ENCODE assay signal across 20 cellular contexts in the genomic region with DNA sequence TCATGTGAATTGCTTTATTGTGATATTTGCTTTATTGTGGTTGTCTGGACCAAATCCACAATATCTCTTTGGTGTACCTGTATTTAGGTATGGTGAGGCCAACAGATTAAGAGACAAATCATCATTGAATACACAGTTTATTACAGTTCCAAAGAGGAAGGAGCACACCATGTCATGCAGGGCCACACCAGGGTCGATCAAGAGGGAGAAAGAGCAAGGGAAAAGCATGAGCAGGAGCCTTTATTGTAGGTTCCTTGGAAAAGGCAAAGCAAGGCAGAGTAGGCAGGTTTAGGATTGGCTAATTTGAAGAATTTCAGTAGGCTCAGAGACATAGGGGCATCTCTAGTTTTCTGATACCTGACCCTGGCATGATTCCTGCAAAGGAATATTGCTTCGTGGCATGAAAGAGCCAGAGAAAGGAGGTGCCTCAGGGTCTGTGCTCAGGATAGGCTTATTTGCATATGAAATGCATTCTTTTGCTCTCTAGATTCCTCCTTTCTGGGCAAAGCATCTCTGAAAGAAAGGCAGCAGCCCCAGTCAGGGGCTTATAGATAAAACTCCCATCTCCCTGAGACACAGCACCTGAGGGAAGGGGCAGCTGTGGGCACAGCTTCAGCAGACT.
DNase-seq lines count a peak whose midpoint lies in the region; FAIRE-seq and TF ChIP-seq lines count a peak whose summit lies in the region.
"Had no signal": no experiment of that assay in that cellular context is flagged by ENCODE, and none has a peak within 500 bp of the region (broad histone marks: within the 10 kb centered on the region; RNA-seq: fewer than 3 reads in every experiment).

No MANE protein-coding gene starts in this region.

- peaks cover 11% of the 10 kb centered on the region for H3K4me1 ChIP-seq in HUES48 (ENCODE audit: control insufficient read depth, insufficient read depth, low read length)
- peaks cover 0 to 3% (median 1%) of the 10 kb centered on the region in 4 experiments; a peak in 2 of 7 replicates for H3K4me1 ChIP-seq in H1 (replicated peaks in 1 of 4; ENCODE audit: control insufficient read depth in 3 of 4, insufficient read depth in 4 of 4, low read length in 3 of 4)
- H3K4me1 ChIP-seq in iPS-20b (ENCODE audit: insufficient read depth, low read length), result peaks cover 4% of the 10 kb centered on the region; the same call in 1 of the 2 replicates
- peaks cover 2% of the 10 kb centered on the region in 2 donors for H3K4me1 ChIP-seq in neuronal stem cell (ENCODE audit: control insufficient read depth in 2 of 2, insufficient read depth in 1 of 2, low read depth in 1 of 2, low read length in 2 of 2)
- no peaks in the 10 kb centered on the region for H3K4me1 ChIP-seq in hepatocyte (ENCODE audit: insufficient read depth)
- H3K4me1 ChIP-seq: A549, BE2C, HAP-1 had no signal

- H3K4me3 ChIP-seq in HUES48 (ENCODE audit: low read depth, low read length), result no peak overlapping the region
- no peak overlapping the region for H3K4me3 ChIP-seq in H1 (ENCODE audit: extremely low read depth in 1 of 4, insufficient read depth in 2 of 4, low read depth in 3 of 4, low read length in 4 of 4)
- H3K4me3 ChIP-seq in iPS-20b (ENCODE audit: low read length), result 0 out of 2 replicates have a peak overlapping the region, but pooled peaks have one; percentile 19
- H3K4me3 ChIP-seq in neuronal stem cell (ENCODE audit: low read length in 2 of 2), result no peak overlapping the region
- no peak overlapping the region for H3K4me3 ChIP-seq in hepatocyte
- H3K4me3 ChIP-seq: A549, HAP-1 had no signal

- no peaks in the 10 kb centered on the region; the same call in 1 of the 2 replicates for H3K23me2 ChIP-seq in H1 (ENCODE audit: low read depth, low read length)

- H3K79me1 ChIP-seq in H1 (ENCODE audit: low read depth, low read length) (no peaks in the 10 kb centered on the region), neuronal stem cell (ENCODE audit: low read depth, low read length) (no peaks in the 10 kb centered on the region)

- H4K91ac ChIP-seq in H1 (replicated peaks; ENCODE audit: insufficient read length, low read length), result peak overlapping the region; percentile 42
- no peak overlapping the region for H4K91ac ChIP-seq in neuronal stem cell (ENCODE audit: low read depth, low read length, poor library complexity)

- no peak overlapping the region for H2BK12ac ChIP-seq in H1 (ENCODE audit: low read depth, low read length)
- no peak overlapping the region for H2BK12ac ChIP-seq in neuronal stem cell (ENCODE audit: low read length)

- H2AFZ ChIP-seq in H1 (ENCODE audit: low read length), result peak overlapping the region; percentile 80; the same call in 1 of the 2 replicates
- peak overlapping the region; percentile 25 for H2AFZ ChIP-seq in neuronal stem cell (ENCODE audit: low read length)
- no peak overlapping the region for H2AFZ ChIP-seq in hepatocyte

- DNase-seq in H1 (ENCODE audit: low read depth in 1 of 2, low spot score in 2 of 2), result peak in 1 of 2 experiments; percentile 46
- no peak for DNase-seq in neuronal stem cell (ENCODE audit: low spot score)
- no peak for DNase-seq in stimulated activated CD4-positive, alpha-beta T cell treated with anti-CD3 and anti-CD28 coated beads, Interleukin-2, amount 100 ng/mL, for 24 hours
- no peak for DNase-seq in hepatocyte (ENCODE audit: low spot score)
- DNase-seq in kidney glomerular epithelial cell (lab: John Stamatoyannopoulos, UW), result no peak
- DNase-seq in H54 (ENCODE audit: insufficient read length, low spot score), result no peak
- DNase-seq: BE2C; CD4-positive, alpha-beta memory T cell; DMS153; DMS79 treated with DMSO at 0.1 percent for 48 hours; EL; GDM1 had no signal

- H3K79me2 ChIP-seq in H1 (ENCODE audit: control insufficient read depth in 1 of 2, insufficient read depth in 2 of 2, low read length in 2 of 2) (no peaks in the 10 kb centered on the region), hepatocyte (no peaks in the 10 kb centered on the region)

- H2BK15ac ChIP-seq in H1 (ENCODE audit: low read length) (no peak overlapping the region), neuronal stem cell (ENCODE audit: low read length) (no peak overlapping the region)

- TF ChIP-seq POLR2A in H1 (IDR thresholded peaks at IDR 0.05; ENCODE audit: control extremely low read depth in 1 of 2, low read depth in 2 of 2, low read length in 2 of 2), result no peak
- TF ChIP-seq POLR2A in H54 (IDR thresholded peaks at IDR 0.05; ENCODE audit: low read depth, low read length), result no peak

- no peaks in the 10 kb centered on the region for H3K9me2 ChIP-seq in hepatocyte (replicated peaks; ENCODE audit: insufficient read depth)

- H2BK20ac ChIP-seq in H1 (ENCODE audit: low read length), result no peak overlapping the region

- H3K14ac ChIP-seq in H1 (ENCODE audit: insufficient read length) (no peak overlapping the region), neuronal stem cell (ENCODE audit: low read length) (no peak overlapping the region)

- H3K27ac ChIP-seq in HUES48 (ENCODE audit: low read depth, low read length) (peak overlapping the region; percentile 17), H1 (ENCODE audit: low read depth, low read length) (no peak overlapping the region), iPS-20b (ENCODE audit: low read length) (no peak overlapping the region), neuronal stem cell (replicated peaks; ENCODE audit: low read length) (peak overlapping the region; percentile 7), hepatocyte (no peak overlapping the region)
- H3K27ac ChIP-seq: A549, C4-2B, HL-60, KMS-11 had no signal

- peak overlapping the region; percentile 48 for H4K5ac ChIP-seq in H1 (ENCODE audit: insufficient read length, low read depth, low read length)

- H3K9ac ChIP-seq in HUES48 (ENCODE audit: low read depth, low read length) (no peak overlapping the region), H1 (replicated peaks in 1 of 4; ENCODE audit: extremely low read depth in 1 of 4, low read depth in 3 of 4, low read length in 3 of 4) (no peak overlapping the region), iPS-20b (ENCODE audit: low read depth, low read length) (0 out of 2 replicates have a peak overlapping the region, but pooled peaks have one; percentile 30), neuronal stem cell (ENCODE audit: low read depth, low read length, poor library complexity) (no peak overlapping the region)
- H3K9ac ChIP-seq: KMS-11 had no signal

- H3K18ac ChIP-seq in H1 (ENCODE audit: extremely low read depth, low read length) (no peak overlapping the region), neuronal stem cell (ENCODE audit: low read length) (no peak overlapping the region)

- H3K9me3 ChIP-seq in HUES48 (ENCODE audit: control insufficient read depth, insufficient read depth, low read length) (peaks cover 16% of the 10 kb centered on the region), H1 (ENCODE audit: insufficient read depth in 2 of 2, low read depth in 1 of 2, low read length in 1 of 2) (peaks cover 10 to 16% of the 10 kb centered on the region in 2 experiments), iPS-20b (ENCODE audit: insufficient read depth, low read depth, low read length) (peaks cover 16% of the 10 kb centered on the region), neuronal stem cell (replicated peaks in 1 of 2; ENCODE audit: control insufficient read depth in 2 of 2, insufficient read depth in 1 of 2, low read depth in 1 of 2, low read length in 2 of 2) (peaks cover 0 to 13% of the 10 kb centered on the region in 2 donors), hepatocyte (ENCODE audit: low read depth) (no peaks in the 10 kb centered on the region)
- H3K9me3 ChIP-seq: A549, BE2C, HAP-1 had no signal

- TF ChIP-seq CTCF in H1 (IDR thresholded peaks at IDR 0.05; ENCODE audit: control extremely low read depth in 1 of 3, insufficient read depth in 1 of 3, low read depth in 1 of 3, low read length in 3 of 3) (no peak), hepatocyte (IDR thresholded peaks at IDR 0.05; ENCODE audit: poor library complexity) (no peak)

- H3K36me3 ChIP-seq in HUES48 (ENCODE audit: control insufficient read depth, insufficient read depth, low read length) (no peaks in the 10 kb centered on the region), H1 (ENCODE audit: control insufficient read depth in 2 of 4, insufficient read depth in 4 of 4, low read length in 3 of 4) (no peaks in the 10 kb centered on the region), iPS-20b (ENCODE audit: insufficient read depth, low read depth, low read length) (no peaks in the 10 kb centered on the region), neuronal stem cell (replicated peaks in 1 of 2; ENCODE audit: control insufficient read depth in 2 of 2, insufficient read depth in 2 of 2, low read length in 2 of 2) (no peaks in the 10 kb centered on the region), hepatocyte (replicated peaks; ENCODE audit: insufficient read depth, low read depth) (no peaks in the 10 kb centered on the region)
- H3K36me3 ChIP-seq: BE2C, HAP-1 had no signal

- H4K8ac ChIP-seq in H1 (ENCODE audit: extremely low read depth, insufficient read depth, low read length), result no peak overlapping the region
- no peak overlapping the region for H4K8ac ChIP-seq in neuronal stem cell (ENCODE audit: low read depth, low read length)

- H3K4me2 ChIP-seq in H1 (ENCODE audit: insufficient read depth in 1 of 2, low read depth in 2 of 2, low read length in 2 of 2) (no peak overlapping the region; a peak in 1 of 4 replicates), neuronal stem cell (ENCODE audit: insufficient read depth, low read length, poor library complexity, severe bottlenecking) (no peak overlapping the region), hepatocyte (no peak overlapping the region)
- H3K4me2 ChIP-seq: A549, KMS-11 had no signal

- POLR2A ChIA-PET in H1 (lab: Charles Lee; ENCODE audit: partially characterized antibody), result no interaction called here

- no peak for TF ChIP-seq RAD21 in H1 (IDR thresholded peaks at IDR 0.05 in 1 of 2, conservative IDR thresholded peaks at IDR 0.05 in 1 of 2; ENCODE audit: low read depth in 2 of 2, low read length in 2 of 2)

- H2BK5ac ChIP-seq in H1 (ENCODE audit: low read depth, low read length) (no peak overlapping the region), neuronal stem cell (ENCODE audit: low read length) (no peak overlapping the region)

- H2AK5ac ChIP-seq in H1 (ENCODE audit: low read depth, low read length) (no peak overlapping the region), neuronal stem cell (ENCODE audit: low read depth, low read length) (no peak overlapping the region)

- CTCF ChIA-PET in H1 (lab: Charles Lee; ENCODE audit: partially characterized antibody), result no interaction called here

- H3K27me3 ChIP-seq in HUES48 (ENCODE audit: control insufficient read depth, insufficient read depth, low read length) (no peaks in the 10 kb centered on the region), H1 (replicated peaks in 1 of 4; ENCODE audit: control insufficient read depth in 3 of 4, extremely low read depth in 1 of 4, insufficient read depth in 3 of 4, low read length in 3 of 4) (no peaks in the 10 kb centered on the region), iPS-20b (ENCODE audit: insufficient read depth, low read length) (no peaks in the 10 kb centered on the region), neuronal stem cell (ENCODE audit: control insufficient read depth in 3 of 3, insufficient read depth in 3 of 3, low read depth in 1 of 3, low read length in 3 of 3) (no peaks in the 10 kb centered on the region), hepatocyte (no peaks in the 10 kb centered on the region)

- H3K56ac ChIP-seq in H1 (replicated peaks; ENCODE audit: insufficient read length, low read depth, low read length), result no peak overlapping the region

- 63% methylated on average over 2 of the region's 2 CpGs; no CpG with 5 or more reads in 1 of the 2 experiments for WGBS in H1 (ENCODE audit: extremely low coverage in 1 of 2, insufficient coverage in 1 of 2, insufficient read length in 1 of 2, insufficient replicate concordance in 2 of 2, low coverage in 1 of 2, low lambda C conversion rate in 2 of 2, missing lambda C conversion rate in 1 of 2), 2 experiments
- WGBS in neuronal stem cell (ENCODE audit: extremely low coverage in 2 of 2, insufficient read length in 2 of 2, insufficient replicate concordance in 1 of 2), 2 donors, result no CpG with 5 or more reads among the region's 2 CpGs
- 62% methylated on average over 2 of the region's 2 CpGs for WGBS in hepatocyte (ENCODE audit: low lambda C conversion rate, missing lambda C conversion rate)

- H2BK120ac ChIP-seq in H1 (replicated peaks; ENCODE audit: low read depth, low read length) (peak overlapping the region; percentile 87), neuronal stem cell (ENCODE audit: low read depth, low read length) (no peak overlapping the region)

- TF ChIP-seq EP300 in H1 (IDR thresholded peaks at IDR 0.05; ENCODE audit: borderline replicate concordance in 1 of 2, low read depth in 2 of 2, low read length in 2 of 2), result no peak

- no peak for FAIRE-seq in H1 (lab: Jason Lieb, UNC)
- no peak for FAIRE-seq in H54 (lab: Jason Lieb, UNC)
- FAIRE-seq: A549, GM19239 had no signal

- H3K4ac ChIP-seq in H1 (replicated peaks; ENCODE audit: insufficient read length, low read depth, low read length) (no peak overlapping the region), neuronal stem cell (ENCODE audit: low read length) (no peak overlapping the region)

- H4K20me1 ChIP-seq in H1 (replicated peaks in 1 of 2; ENCODE audit: control insufficient read depth in 1 of 2, insufficient read depth in 2 of 2, low read length in 2 of 2), result no peaks in the 10 kb centered on the region
- no peaks in the 10 kb centered on the region for H4K20me1 ChIP-seq in hepatocyte (ENCODE audit: insufficient read depth, poor library complexity, severe bottlenecking)

- H3K23ac ChIP-seq in H1 (ENCODE audit: insufficient read length), result no peak overlapping the region
- H3K23ac ChIP-seq in neuronal stem cell (ENCODE audit: low read depth, low read length, poor library complexity), result no peak overlapping the region

Comparison
In these comparisons a context has a peak if more than half of its experiments do, and no peak if none do; other contexts are left out.
1. H3K27ac ChIP-seq: peak in HUES48 (single experiment) and neuronal stem cell (single experiment); none in H1 (single experiment), iPS-20b (single experiment) and hepatocyte (single experiment).